7 cellular contexts compared by ENCODE assay signal in the genomic region with DNA sequence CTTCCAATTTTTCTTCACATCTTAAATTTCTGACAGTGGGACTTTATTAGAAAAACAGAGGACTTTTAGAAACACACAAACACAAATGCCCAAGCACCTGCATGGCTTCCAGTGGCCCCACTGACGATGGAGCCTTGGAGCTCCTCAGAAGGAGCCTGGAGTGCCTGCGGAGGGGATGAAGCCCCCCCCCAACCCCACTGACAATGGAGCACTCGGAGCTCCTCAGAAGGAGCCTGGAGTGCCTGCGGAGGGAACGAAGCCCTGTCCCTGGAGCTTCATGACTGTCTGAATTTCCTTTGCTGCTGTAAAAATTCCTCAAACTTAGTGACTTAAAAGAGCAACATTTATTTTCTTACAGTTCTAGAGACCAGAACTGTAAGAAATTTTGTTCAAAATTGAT.
"Had no signal": no experiment of that assay in that cellular context is flagged by ENCODE, and none has a peak within 500 bp of the region (broad histone marks: within the 10 kb centered on the region; RNA-seq: fewer than 3 reads in every experiment).

No MANE protein-coding gene starts in this region.

- H3K27ac Mint-ChIP-seq: H9 had no signal

- DNase-seq: GM23248, H9, HCEC 1CT, KBM-7 had no signal

- H3K4me3 ChIP-seq: GM23248 had no signal

- H3K4me3 Mint-ChIP-seq: H9, IgD-negative memory B cell had no signal

- ATAC-seq: HepG2 had no signal

- H2AFZ ChIP-seq: GM23248 had no signal

- H3K9ac ChIP-seq: GM23248 had no signal

- H3K4me1 Mint-ChIP-seq: IgD-negative memory B cell had no signal

- H3K27ac ChIP-seq: GM23248, HL-60 had no signal

- H3K9me3 Mint-ChIP-seq: H9, IgD-negative memory B cell had no signal
